ENCODE assay signal across 23 cellular contexts in the genomic region with DNA sequence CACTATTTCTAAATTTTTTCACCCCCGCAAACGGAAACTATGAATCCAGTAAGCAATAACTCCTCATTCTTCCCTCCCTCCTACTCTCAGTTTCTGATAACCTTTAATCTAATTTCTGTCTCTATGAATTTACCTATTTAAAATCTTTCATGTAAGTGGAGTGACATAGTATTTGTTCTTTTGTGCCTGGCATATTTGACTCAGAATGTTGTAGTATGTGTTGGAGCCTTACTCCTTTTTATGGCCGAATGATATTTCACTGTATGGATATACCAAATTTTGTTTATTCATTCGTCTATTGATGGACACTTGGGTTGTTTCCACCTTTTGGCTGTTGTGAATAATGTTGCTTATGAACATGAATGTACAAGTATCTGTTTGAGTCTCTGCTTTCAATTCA.
"Had no signal": no experiment of that assay in that cellular context is flagged by ENCODE, and none has a peak within 500 bp of the region (broad histone marks: within the 10 kb centered on the region; RNA-seq: fewer than 3 reads in every experiment).

No MANE protein-coding gene starts in this region.

- H3K27me3 Mint-ChIP-seq: naive thymus-derived CD8-positive, alpha-beta T cell; stimulated activated memory B cell treated with anti-CD40 and anti-IgM and Interleukin-4, amounts not matched to agents 10 μg/mL and 1 μg/mL and 100 μg/mL, for 72 hours had no signal

- H3K36me3 Mint-ChIP-seq: naive thymus-derived CD8-positive, alpha-beta T cell; stimulated activated memory B cell treated with anti-CD40 and anti-IgM and Interleukin-4, amounts not matched to agents 10 μg/mL and 1 μg/mL and 100 μg/mL, for 72 hours had no signal

- DNase-seq: hippocampal formation; kidney; left colon; left lung; lower lobe of right lung; mammary epithelial cell; mesenchymal stem cell; naive thymus-derived CD8-positive, alpha-beta T cell; nucleus accumbens; pancreas; posterior cingulate gyrus; retina; right cardiac atrium; stimulated activated CD4-positive, alpha-beta T cell treated with anti-CD3 and anti-CD28 coated beads, Interleukin-4, amount 100 ng/mL, for 4 hours; stimulated activated CD8-positive, alpha-beta memory T cell treated with anti-CD3 and anti-CD28 coated beads, Interleukin-4, amount 100 ng/mL, for 48 hours; stimulated activated naive CD4-positive, alpha-beta T cell treated with Interleukin-2 at 50 U/mL for 16 hours; tibial artery; trophoblast cell; upper lobe of right lung had no signal

- H3K4me1 Mint-ChIP-seq: nephron; neural crest cell; stimulated activated memory B cell treated with anti-CD40 and anti-IgM and Interleukin-4, amounts not matched to agents 10 μg/mL and 1 μg/mL and 100 μg/mL, for 72 hours had no signal

- H3K4me3 Mint-ChIP-seq: naive thymus-derived CD8-positive, alpha-beta T cell; nephron; neural crest cell; stimulated activated memory B cell treated with anti-CD40 and anti-IgM and Interleukin-4, amounts not matched to agents 10 μg/mL and 1 μg/mL and 100 μg/mL, for 72 hours had no signal

- H3K9me3 Mint-ChIP-seq: naive thymus-derived CD8-positive, alpha-beta T cell; stimulated activated memory B cell treated with anti-CD40 and anti-IgM and Interleukin-4, amounts not matched to agents 10 μg/mL and 1 μg/mL and 100 μg/mL, for 72 hours had no signal

- H3K27ac Mint-ChIP-seq: naive thymus-derived CD8-positive, alpha-beta T cell; nephron; stimulated activated memory B cell treated with anti-CD40 and anti-IgM and Interleukin-4, amounts not matched to agents 10 μg/mL and 1 μg/mL and 100 μg/mL, for 72 hours had no signal

- ATAC-seq: left colon; left lung; lower lobe of right lung; naive thymus-derived CD8-positive, alpha-beta T cell; pancreas; right cardiac atrium; sciatic nerve; stimulated activated memory B cell treated with anti-CD40 and anti-IgM and Interleukin-4, amounts not matched to agents 10 μg/mL and 1 μg/mL and 100 μg/mL, for 72 hours; upper lobe of right lung had no signal
